Comparison of ENCODE assay signal across 31 cellular contexts in genomic region chr2:170245312-170245711, GRCh38.
DNase-seq lines count a peak whose midpoint lies in the region; ATAC-seq, FAIRE-seq and TF ChIP-seq lines count a peak whose summit lies in the region.
"Had no signal": no experiment of that assay in that cellular context is flagged by ENCODE, and none has a peak within 500 bp of the region (broad histone marks: within the 10 kb centered on the region; RNA-seq: fewer than 3 reads in every experiment).

No MANE protein-coding gene starts in this region.

- H3K9ac ChIP-seq in K562 (ENCODE audit: insufficient read depth in 1 of 2, low read depth in 2 of 2, low read length in 2 of 2), result no peak overlapping the region
- H3K9ac ChIP-seq: BLaER1; BLaER1 treated with 17β-estradiol and CSF1 and Interleukin-3, amounts not matched to agents 10 nM and 100 nM had no signal

- no peaks in the 10 kb centered on the region for H3K9me1 ChIP-seq in K562 (ENCODE audit: control insufficient read depth, insufficient read depth, low read length)

- no peak for TF ChIP-seq CTCF in K562 (IDR thresholded peaks at IDR 0.05 in 2 of 3, conservative IDR thresholded peaks at IDR 0.05 in 1 of 3; ENCODE audit: insufficient read depth in 2 of 3, low read depth in 1 of 3, low read length in 3 of 3)

- DNase-seq in K562 (ENCODE audit: extremely low read depth in 1 of 4, low spot score in 3 of 4), result no peak
- no peak for DNase-seq in activated naive CD8-positive, alpha-beta T cell treated with anti-CD3 and anti-CD28 coated beads for 36 hours
- DNase-seq: 8988T; ACHN; AML-193; BE2C; C1 segment of cervical spinal cord; Caco-2; Calu3; CD4-positive, alpha-beta memory T cell; CD4-positive, alpha-beta T cell; CD4-positive, CD25-positive, alpha-beta regulatory T cell; CD8-positive, alpha-beta memory T cell; CD8-positive, alpha-beta T cell; COR-L47; DMS 273 treated with DMSO at 0.1 percent for 48 hours; DMS153; DMS53; DMS79; DMS79 treated with DMSO at 0.1 percent for 48 hours; DND-41; EL had no signal

- FAIRE-seq in K562 (lab: Jason Lieb, UNC), result no peak
- FAIRE-seq: A204.1, A549, D721Med had no signal

- no peak overlapping the region for H3K4me3 ChIP-seq in K562
- H3K4me3 ChIP-seq: A549; BLaER1; BLaER1 treated with 17β-estradiol and CSF1 and Interleukin-3, amounts not matched to agents 10 nM and 100 nM had no signal

- H3K9me3 ChIP-seq in K562 (replicated peaks; ENCODE audit: control insufficient read depth, insufficient read depth, low read depth, low read length), result no peaks in the 10 kb centered on the region
- H3K9me3 ChIP-seq: A549; BE2C; BLaER1; BLaER1 treated with 17β-estradiol and CSF1 and Interleukin-3, amounts not matched to agents 10 nM and 100 nM; Caco-2 had no signal

- 56% methylated on average over 3 of the region's 3 CpGs for WGBS in K562 (ENCODE audit: insufficient coverage, low coverage, missing lambda C conversion rate)

- TF ChIP-seq RAD21 in K562 (CRISPR knock-in tag; conservative IDR thresholded peaks at IDR 0.05 in 1 of 2, IDR thresholded peaks at IDR 0.05 in 1 of 2), result no peak

- H3K27ac ChIP-seq in K562 (ENCODE audit: extremely low read depth, low read depth, low read length), result no peak overlapping the region
- H3K27ac ChIP-seq: 22Rv1; A549; BLaER1; BLaER1 treated with 17β-estradiol and CSF1 and Interleukin-3, amounts not matched to agents 10 nM and 100 nM; C4-2B had no signal

- H3K4me1 ChIP-seq in K562 (replicated peaks in 1 of 2; ENCODE audit: control insufficient read depth in 2 of 2, insufficient read depth in 2 of 2, low read length in 2 of 2), result peaks cover 11 to 75% of the 10 kb centered on the region in 2 experiments; a peak in 4 of 5 replicates
- H3K4me1 ChIP-seq: A549, BE2C, BLaER1, Caco-2 had no signal

- in situ Hi-C loops in K562 (cut with MboI), result no loop called here

- H3K27me3 ChIP-seq in K562 (ENCODE audit: control insufficient read depth in 2 of 2, insufficient read depth in 2 of 2, low read length in 2 of 2), result no peaks in the 10 kb centered on the region
- H3K27me3 ChIP-seq: BE2C; BLaER1; BLaER1 treated with 17β-estradiol and CSF1 and Interleukin-3, amounts not matched to agents 10 nM and 100 nM had no signal

- TF ChIP-seq EP300 in K562 (IDR thresholded peaks at IDR 0.05; ENCODE audit: low read length), result no peak

- peaks cover 43% of the 10 kb centered on the region for H3K27me3 Mint-ChIP-seq in activated naive CD8-positive, alpha-beta T cell treated with anti-CD3 and anti-CD28 coated beads for 36 hours

- H4K20me1 ChIP-seq in K562 (replicated peaks; ENCODE audit: control insufficient read depth, insufficient read depth, low read length), result no peaks in the 10 kb centered on the region
- H4K20me1 ChIP-seq: BLaER1; BLaER1 treated with 17β-estradiol and CSF1 and Interleukin-3, amounts not matched to agents 10 nM and 100 nM had no signal

- no peaks in the 10 kb centered on the region for H3K9me3 Mint-ChIP-seq in activated naive CD8-positive, alpha-beta T cell treated with anti-CD3 and anti-CD28 coated beads for 36 hours
- H3K9me3 Mint-ChIP-seq: CD14-positive monocyte; CD4-positive, alpha-beta T cell; CD8-positive, alpha-beta memory T cell; CD8-positive, alpha-beta T cell had no signal

- H3K79me2 ChIP-seq in K562 (ENCODE audit: control insufficient read depth, insufficient read depth, low read length), result no peaks in the 10 kb centered on the region

- H2AFZ ChIP-seq in K562 (ENCODE audit: low read depth, low read length), result peak overlapping the region; percentile 9; the same call in 1 of the 2 replicates

- no peak overlapping the region for H3K27ac Mint-ChIP-seq in activated naive CD8-positive, alpha-beta T cell treated with anti-CD3 and anti-CD28 coated beads for 36 hours
- H3K27ac Mint-ChIP-seq: B cell; CD14-positive monocyte; CD4-positive, alpha-beta memory T cell; CD4-positive, alpha-beta T cell; CD4-positive, CD25-positive, alpha-beta regulatory T cell; CD8-positive, alpha-beta T cell had no signal

- H3K4me1 Mint-ChIP-seq in activated naive CD8-positive, alpha-beta T cell treated with anti-CD3 and anti-CD28 coated beads for 36 hours, result no peaks in the 10 kb centered on the region
- H3K4me1 Mint-ChIP-seq: B cell; CD4-positive, alpha-beta memory T cell; CD4-positive, CD25-positive, alpha-beta regulatory T cell; CD8-positive, alpha-beta memory T cell had no signal

- H3K36me3 ChIP-seq in K562 (ENCODE audit: control insufficient read depth, insufficient read depth, low read length), result no peaks in the 10 kb centered on the region
- H3K36me3 ChIP-seq: BE2C; BLaER1; BLaER1 treated with 17β-estradiol and CSF1 and Interleukin-3, amounts not matched to agents 10 nM and 100 nM had no signal

- H3K4me3 Mint-ChIP-seq in activated naive CD8-positive, alpha-beta T cell treated with anti-CD3 and anti-CD28 coated beads for 36 hours, result no peak overlapping the region
- H3K4me3 Mint-ChIP-seq: B cell; CD4-positive, alpha-beta memory T cell; CD4-positive, alpha-beta T cell; CD4-positive, CD25-positive, alpha-beta regulatory T cell; CD8-positive, alpha-beta memory T cell; CD8-positive, alpha-beta T cell had no signal

- ATAC-seq in K562, result no peak
- ATAC-seq: A549; CD8-positive, alpha-beta T cell had no signal

- TF ChIP-seq POLR2A in K562 (conservative IDR thresholded peaks at IDR 0.05), result no peak

- H3K36me3 Mint-ChIP-seq in activated naive CD8-positive, alpha-beta T cell treated with anti-CD3 and anti-CD28 coated beads for 36 hours, result no peaks in the 10 kb centered on the region
- H3K36me3 Mint-ChIP-seq: CD14-positive monocyte; CD4-positive, alpha-beta memory T cell; CD4-positive, CD25-positive, alpha-beta regulatory T cell; CD8-positive, alpha-beta memory T cell; CD8-positive, alpha-beta T cell had no signal

- intact Hi-C loops in K562 (cut with micrococcal nuclease), result no loop called here

- H3K4me2 ChIP-seq in K562 (ENCODE audit: insufficient read depth, low read length), result no peak overlapping the region
- H3K4me2 ChIP-seq: A549; BLaER1; BLaER1 treated with 17β-estradiol and CSF1 and Interleukin-3, amounts not matched to agents 10 nM and 100 nM had no signal

- BruUV-seq in K562 (replicated peaks; lab: Mats Ljungman, UMichigan), result no TSS peak

- CTCF ChIA-PET in K562 (lab: Yijun Ruan, JAX; ENCODE audit: low intra/inter-chr PET ratio), result no interaction called here

- POLR2A ChIA-PET in K562 (lab: Yijun Ruan, JAX), result interaction anchor here (0.7 to 1.0 kb wide), 2 partner anchors 20 to 75 kb away, joined by 3 read pairs; no protein-coding TSS in a partner anchor

TF ChIP-seq in K562, 482 proteins besides CTCF, POLR2A, EP300 and RAD21:
- peak; percentile 61; the same call in 1 of the 2 replicates for TF ChIP-seq ZNF311 (CRISPR knock-in tag; IDR thresholded peaks at IDR 0.05)
- no peak for TF ChIP-seq ID3 (CRISPR knock-in tag; IDR thresholded peaks at IDR 0.05)
- TF ChIP-seq ID3 (tag; IDR thresholded peaks at IDR 0.05), result peak; percentile 95
- TF ChIP-seq NR4A1 (CRISPR knock-in tag; IDR thresholded peaks at IDR 0.05), result no peak
- peak; percentile 73; the same call in 1 of the 2 replicates for TF ChIP-seq NR4A1 (tag; IDR thresholded peaks at IDR 0.05)
- TF ChIP-seq ZNF592 (IDR thresholded peaks at IDR 0.05), result no peak; the same call in 1 of the 2 replicates
- TF ChIP-seq HDAC8 (tag; IDR thresholded peaks at IDR 0.05), result 0 out of 2 replicates have a peak, but pooled peaks have one; percentile 21
TF ChIP-seq in K562: peak in this region for 4.
